Comparison of ENCODE assay signal across 19 cellular contexts in the genomic region with DNA sequence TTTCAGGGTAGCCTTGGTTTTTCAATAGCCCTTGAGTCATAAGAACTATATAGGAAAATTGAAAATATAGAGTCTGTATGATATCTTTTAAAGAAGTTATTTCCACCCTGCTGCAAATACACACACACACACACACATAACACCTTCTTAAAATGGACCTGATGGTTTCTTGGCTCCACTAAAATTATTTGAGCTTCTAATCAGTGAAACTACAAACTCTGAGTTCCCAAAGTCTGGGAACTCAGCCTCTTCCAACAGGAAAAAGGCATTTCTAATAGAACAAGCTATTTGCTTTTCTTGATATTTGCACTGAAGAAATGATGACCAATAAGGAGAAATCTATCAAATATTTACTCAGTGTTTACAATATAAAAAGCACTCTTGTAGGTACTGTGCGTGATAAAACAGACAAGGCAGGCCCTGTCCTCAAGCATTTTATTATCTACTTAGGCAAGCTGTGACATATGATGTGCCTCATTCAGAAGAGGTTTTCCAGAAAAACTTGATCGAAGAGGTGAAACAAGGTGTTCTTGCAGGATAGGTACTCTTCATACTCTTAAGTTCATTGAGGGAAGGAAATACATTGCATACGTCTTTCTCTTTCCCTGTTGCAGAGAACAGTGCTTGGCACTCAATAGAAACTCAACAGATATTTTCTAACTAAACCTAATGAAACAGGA.
"Had no signal": no experiment of that assay in that cellular context is flagged by ENCODE, and none has a peak within 500 bp of the region (broad histone marks: within the 10 kb centered on the region; RNA-seq: fewer than 3 reads in every experiment).

No MANE protein-coding gene starts in this region.

- H3K27me3 ChIP-seq: dorsolateral prefrontal cortex, spleen, testis, transverse colon had no signal

- H3K4me3 ChIP-seq: dorsolateral prefrontal cortex, lung, spleen, testis, transverse colon had no signal

- H3K36me3 ChIP-seq: spleen, transverse colon had no signal

- DNase-seq: cortex of kidney; dorsolateral prefrontal cortex; effector CD8-positive, alpha-beta T cell; foreskin melanocyte; head of caudate nucleus; hippocampal formation; mesenchymal stem cell; naive thymus-derived CD4-positive, alpha-beta T cell; nephron progenitor cell; spleen; stimulated activated CD4-positive, alpha-beta T cell treated with anti-CD3 and anti-CD28 coated beads, Interleukin-15, amount 100 ng/mL, for 24 hours; stimulated activated CD4-positive, alpha-beta T cell treated with anti-CD3 and anti-CD28 coated beads, Interleukin-1b, Interleukin-23, amount 100 ng/mL, for 48 hours; stimulated activated CD4-positive, alpha-beta T cell treated with anti-CD3 and anti-CD28 coated beads, Interleukin-4, amount 100 ng/mL, for 4 hours; stimulated activated naive B cell treated with anti-CD40 and anti-IgM and Interleukin-4, amounts not matched to agents 10 μg/mL and 1 μg/mL and 100 μg/mL, for 72 hours; stimulated activated naive CD8-positive, alpha-beta T cell treated with anti-CD3 and anti-CD28 coated beads, Interleukin-15, amount 100 ng/mL, for 72 hours; testis; transverse colon had no signal

- H3K9me3 ChIP-seq: testis, transverse colon had no signal

- H3K27ac ChIP-seq: dorsolateral prefrontal cortex, spleen, testis, transverse colon had no signal

- H3K4me1 ChIP-seq: spleen, testis, transverse colon had no signal

- ATAC-seq: naive thymus-derived CD4-positive, alpha-beta T cell; sciatic nerve; stimulated activated naive B cell treated with anti-CD40 and anti-IgM and Interleukin-4, amounts not matched to agents 10 μg/mL and 1 μg/mL and 100 μg/mL, for 72 hours; stimulated activated naive CD8-positive, alpha-beta T cell treated with anti-CD3 and anti-CD28 coated beads, Interleukin-15, amount 100 ng/mL, for 72 hours had no signal
